Comparison of ENCODE assay signal across 8 cellular contexts in the genomic region with DNA sequence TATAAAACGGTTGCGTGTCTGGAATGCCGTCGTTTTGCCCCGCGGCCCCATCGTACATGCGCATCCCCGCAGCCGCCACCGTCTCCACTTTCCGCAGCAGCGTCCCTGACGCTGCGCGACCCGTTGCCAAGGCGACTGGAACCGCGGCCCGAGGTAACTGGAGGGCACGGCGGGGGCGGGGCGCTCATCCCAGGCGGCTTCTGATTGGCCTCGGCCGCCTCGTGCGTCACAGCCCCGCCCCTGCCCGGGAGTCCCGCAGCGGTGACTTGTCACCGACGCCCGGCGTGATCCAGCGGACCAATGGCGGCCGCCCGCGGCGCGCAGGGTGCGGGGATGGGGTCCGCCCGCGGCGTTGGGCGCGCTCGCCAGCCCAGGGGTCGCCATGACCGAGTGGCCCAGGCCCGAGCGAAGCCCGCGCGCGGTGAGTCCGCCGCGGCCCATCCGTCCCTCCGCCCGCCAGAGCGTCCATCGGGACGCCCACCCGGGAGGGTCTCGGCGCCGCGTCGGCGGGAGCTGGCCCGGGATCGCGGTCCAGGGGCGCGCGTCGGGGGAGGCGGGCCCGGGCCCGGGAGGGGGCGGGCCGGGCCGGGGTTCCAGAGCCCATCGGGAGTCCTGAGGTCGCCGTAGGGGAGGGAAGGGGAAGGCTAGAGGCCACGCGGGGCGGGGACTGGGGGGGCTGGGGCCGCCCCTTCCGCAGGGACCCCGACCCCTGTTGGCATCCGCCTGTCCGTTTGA. TPM values are rescaled to one million over a fixed set of nuclear protein-coding genes. Genes with fewer than 3 reads are reported as not detected.
A peak's percentile ranks its signal among the peaks of the same experiment; 100 is the strongest.
DNase-seq lines count a peak whose midpoint lies in the region; ATAC-seq and TF ChIP-seq lines count a peak whose summit lies in the region.

A gene with protein sequence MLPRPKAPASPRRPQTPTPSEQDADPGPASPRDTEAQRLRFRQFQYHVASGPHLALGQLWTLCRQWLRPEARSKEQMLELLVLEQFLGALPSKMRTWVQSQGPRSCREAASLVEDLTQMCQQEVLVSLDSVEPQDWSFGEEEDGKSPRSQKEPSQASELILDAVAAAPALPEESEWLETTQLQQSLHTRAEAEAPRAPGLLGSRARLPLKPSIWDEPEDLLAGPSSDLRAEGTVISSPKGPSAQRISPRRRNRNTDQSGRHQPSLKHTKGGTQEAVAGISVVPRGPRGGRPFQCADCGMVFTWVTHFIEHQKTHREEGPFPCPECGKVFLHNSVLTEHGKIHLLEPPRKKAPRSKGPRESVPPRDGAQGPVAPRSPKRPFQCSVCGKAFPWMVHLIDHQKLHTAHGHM (plus strand): TSS at position 285 of the 735 bp plus-strand sequence. CDS start 3,812 bp downstream, outside the sequence.

- no peaks in the 10 kb centered on the region for H3K79me1 ChIP-seq in mesendoderm (ENCODE audit: low read length)

- ATAC-seq in stimulated activated naive CD8-positive, alpha-beta T cell treated with anti-CD3 and anti-CD28 coated beads, Interleukin-15, amount 100 ng/mL, for 72 hours = peak; percentile 49
- ATAC-seq in GM18858 (IDR thresholded peaks at IDR 0.05; ENCODE audit: unreplicated experiment) (no peak), GM19023 (IDR thresholded peaks at IDR 0.05; ENCODE audit: unreplicated experiment) (no peak)

- no peak within 1 kb of the TSS for H4K8ac ChIP-seq in mesendoderm (ENCODE audit: low read depth, low read length)

- no peaks in the 10 kb centered on the region for H3K27me3 Mint-ChIP-seq in T-helper 1 cell treated with Interleukin-12 subunit alpha and Interleukin-12 subunit beta and Interleukin-4 antibody, amounts not matched to agents 30 μg/mL and 1 μg/mL, for 36 hours (ENCODE audit: low read depth)
- H3K27me3 Mint-ChIP-seq in stimulated activated naive CD8-positive, alpha-beta T cell treated with anti-CD3 and anti-CD28 coated beads, Interleukin-15, amount 100 ng/mL, for 72 hours = peaks cover 43% of the 10 kb centered on the region

- H3K27ac Mint-ChIP-seq in T-helper 1 cell treated with Interleukin-12 subunit alpha and Interleukin-12 subunit beta and Interleukin-4 antibody, amounts not matched to agents 30 μg/mL and 1 μg/mL, for 36 hours = peak within 1 kb of the TSS; percentile 63
- H3K27ac Mint-ChIP-seq in stimulated activated naive CD8-positive, alpha-beta T cell treated with anti-CD3 and anti-CD28 coated beads, Interleukin-15, amount 100 ng/mL, for 72 hours = no peak within 1 kb of the TSS

- no peak for TF ChIP-seq CTCF in epithelial cell of esophagus (IDR thresholded peaks at IDR 0.05; ENCODE audit: insufficient read depth, low read depth, low read length, missing control alignments)

- H3K79me2 ChIP-seq in mesendoderm (ENCODE audit: control insufficient read depth, insufficient read depth, low read length) = no peaks in the 10 kb centered on the region

- H3K23ac ChIP-seq in mesendoderm (ENCODE audit: low read length) = peak within 1 kb of the TSS; percentile 85

- H3K9me3 Mint-ChIP-seq in T-helper 1 cell treated with Interleukin-12 subunit alpha and Interleukin-12 subunit beta and Interleukin-4 antibody, amounts not matched to agents 30 μg/mL and 1 μg/mL, for 36 hours = peaks cover 36% of the 10 kb centered on the region
- H3K9me3 Mint-ChIP-seq in stimulated activated naive CD8-positive, alpha-beta T cell treated with anti-CD3 and anti-CD28 coated beads, Interleukin-15, amount 100 ng/mL, for 72 hours = peaks cover 26 to 53% of the 10 kb centered on the region in 2 donors

- WGBS in mesendoderm (ENCODE audit: extremely low coverage, insufficient coverage, low lambda C conversion rate) = no CpG with 5 or more reads among the region's 101 CpGs

- no peak within 1 kb of the TSS for H2BK120ac ChIP-seq in mesendoderm (ENCODE audit: low read depth, low read length)

- peak within 1 kb of the TSS; percentile 56 for H3K4ac ChIP-seq in mesendoderm (ENCODE audit: low read depth, low read length)

- no peak within 1 kb of the TSS for H4K5ac ChIP-seq in mesendoderm (ENCODE audit: low read length)

- no peaks in the 10 kb centered on the region for H3K4me1 Mint-ChIP-seq in T-helper 1 cell treated with Interleukin-12 subunit alpha and Interleukin-12 subunit beta and Interleukin-4 antibody, amounts not matched to agents 30 μg/mL and 1 μg/mL, for 36 hours (ENCODE audit: low read depth)
- H3K4me1 Mint-ChIP-seq in stimulated activated naive CD8-positive, alpha-beta T cell treated with anti-CD3 and anti-CD28 coated beads, Interleukin-15, amount 100 ng/mL, for 72 hours = no peaks in the 10 kb centered on the region

- peak within 1 kb of the TSS; percentile 65 for H3K18ac ChIP-seq in mesendoderm (ENCODE audit: low read length)

- DNase-seq in DMS79 (lab: John Stamatoyannopoulos, UW) (peak; percentile 53), epithelial cell of esophagus (ENCODE audit: low read depth) (peak; percentile 52), mesendoderm (peak; percentile 97), MG63 (no peak)
- DNase-seq in stimulated activated naive CD8-positive, alpha-beta T cell treated with anti-CD3 and anti-CD28 coated beads, Interleukin-15, amount 100 ng/mL, for 72 hours = peak; percentile 41 to 47

- H3K36me3 Mint-ChIP-seq in T-helper 1 cell treated with Interleukin-12 subunit alpha and Interleukin-12 subunit beta and Interleukin-4 antibody, amounts not matched to agents 30 μg/mL and 1 μg/mL, for 36 hours (ENCODE audit: low read depth) = peaks cover 7% of the 10 kb centered on the region

- no peak within 1 kb of the TSS for H3K4me3 ChIP-seq in epithelial cell of esophagus (ENCODE audit: low read length)
- H3K4me3 ChIP-seq in mesendoderm (ENCODE audit: low read length) = peak within 1 kb of the TSS; percentile 48
- H3K4me3 ChIP-seq in MG63 = no peak within 1 kb of the TSS

- peak within 1 kb of the TSS; percentile 40 for H3K4me2 ChIP-seq in mesendoderm (ENCODE audit: low read length)

- no peak within 1 kb of the TSS for H2BK5ac ChIP-seq in mesendoderm (ENCODE audit: low read length)

- no peaks in the 10 kb centered on the region for H3K4me1 ChIP-seq in mesendoderm (ENCODE audit: control insufficient read depth, low read depth, low read length)

- peak within 1 kb of the TSS; percentile 77 for H3K9ac ChIP-seq in mesendoderm (ENCODE audit: low read length)

- H2AK5ac ChIP-seq in mesendoderm (ENCODE audit: low read length) = no peak within 1 kb of the TSS

- H3K36me3 ChIP-seq in mesendoderm (ENCODE audit: control insufficient read depth, insufficient read depth, low read length) = no peaks in the 10 kb centered on the region
- H3K36me3 ChIP-seq in MG63 = no peaks in the 10 kb centered on the region

- peak within 1 kb of the TSS; percentile 90 for H3K56ac ChIP-seq in mesendoderm (ENCODE audit: low read length)

- H3K27me3 ChIP-seq in mesendoderm (ENCODE audit: insufficient read depth, low read length, poor library complexity) = no peaks in the 10 kb centered on the region
- H3K27me3 ChIP-seq in MG63 = no peaks in the 10 kb centered on the region

- no peak within 1 kb of the TSS for H2BK15ac ChIP-seq in mesendoderm (replicated peaks; ENCODE audit: low read depth)

- no peak within 1 kb of the TSS for H3K4me3 Mint-ChIP-seq in T-helper 1 cell treated with Interleukin-12 subunit alpha and Interleukin-12 subunit beta and Interleukin-4 antibody, amounts not matched to agents 30 μg/mL and 1 μg/mL, for 36 hours
- H3K4me3 Mint-ChIP-seq in stimulated activated naive CD8-positive, alpha-beta T cell treated with anti-CD3 and anti-CD28 coated beads, Interleukin-15, amount 100 ng/mL, for 72 hours = peak within 1 kb of the TSS; percentile 37 to 53

- H3K9me3 ChIP-seq in MG63 = peaks cover 3% of the 10 kb centered on the region; the same call in 1 of the 2 replicates

- H3K27ac ChIP-seq in mesendoderm (ENCODE audit: low read depth, low read length) = peak within 1 kb of the TSS; percentile 40

RNA-seq across cellular contexts. Expression of the gene that starts here (rescaled TPM):
- 0.59 TPM for polyA plus RNA-seq in mesendoderm (2013, experiment 1 of 2)
- 0.91 TPM for polyA plus RNA-seq in mesendoderm (2013, experiment 2 of 2)
- total RNA-seq in MG63 (2014; rRNA removed; shearing (Covaris generic); ENCODE audit: low replicate concordance) = not detected in 2 replicates
